ENCODE assay signal across 8 cellular contexts in the genomic region with DNA sequence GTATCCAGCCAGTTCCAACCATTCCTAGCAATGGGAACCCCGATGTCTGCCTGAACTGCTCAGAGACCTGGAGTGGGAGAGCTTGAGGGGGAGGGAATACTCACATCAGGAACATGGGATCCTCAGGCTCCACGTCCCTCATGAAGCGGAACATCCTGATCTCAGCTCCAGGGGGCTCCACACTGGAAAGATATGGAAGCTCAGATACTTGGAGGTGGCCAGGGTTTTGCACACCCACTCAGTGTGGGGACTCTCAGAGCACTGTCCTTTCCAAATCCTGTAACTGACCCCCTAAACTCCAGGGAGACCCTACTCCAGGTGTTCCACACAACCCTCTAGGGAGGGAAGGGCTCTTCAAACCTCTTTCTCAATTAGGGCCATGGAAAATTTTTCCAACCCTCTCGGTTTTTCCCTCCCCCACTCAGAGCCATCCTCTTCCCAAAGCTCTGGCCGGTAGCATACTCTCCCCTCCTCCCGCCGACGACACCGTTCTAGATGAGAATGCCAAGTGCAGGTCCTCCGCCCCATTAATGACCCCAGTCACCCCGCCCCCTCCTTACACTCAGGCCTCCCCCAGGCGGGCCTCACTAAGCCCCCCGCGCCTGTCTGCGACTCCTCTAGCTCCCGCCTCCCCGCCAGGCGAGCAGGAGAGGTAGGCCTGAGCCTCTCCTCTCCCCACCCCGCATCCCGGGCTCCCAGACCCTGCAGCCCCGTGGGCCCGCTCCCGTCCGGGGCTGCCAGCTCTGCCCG. TPM values are rescaled to one million over a fixed set of nuclear protein-coding genes. Genes with fewer than 3 reads are reported as not detected.
A peak's percentile ranks its signal among the peaks of the same experiment; 100 is the strongest.
DNase-seq lines count a peak whose midpoint lies in the region; ATAC-seq, FAIRE-seq and TF ChIP-seq lines count a peak whose summit lies in the region.

No MANE protein-coding gene starts in this region.

- peak overlapping the region; percentile 88 for H3K4me2 ChIP-seq in A549

- TF ChIP-seq CTCF in A549 (IDR thresholded peaks at IDR 0.05) (peak; percentile 38), astrocyte of the spinal cord (IDR thresholded peaks at IDR 0.05; ENCODE audit: low read depth, low read length) (peak; percentile 61)

- TF ChIP-seq EP300 in A549 (IDR thresholded peaks at IDR 0.05): no peak

- TF ChIP-seq RAD21 in A549 (conservative IDR thresholded peaks at IDR 0.05 in 1 of 2, IDR thresholded peaks at IDR 0.05 in 1 of 2): 0 out of 5 replicates have a peak, but pooled peaks of 1 of the 2 experiments have one; percentile 5

- peak overlapping the region; percentile 97 to 98 for H3K27ac ChIP-seq in A549
- peak overlapping the region; percentile 100 for H3K27ac ChIP-seq in skeletal muscle tissue (ENCODE audit: low read depth, low read length)

- WGBS in A549 (ENCODE audit: missing lambda C conversion rate): 6% methylated on average over 10 of the region's 25 CpGs

- POLR2A ChIA-PET in A549 (lab: Yijun Ruan, JAX): interaction anchor here (0.8 to 4.4 kb wide), 20 partner anchors 8 to 259 kb away, joined by 3 to 118 read pairs (median 8); a partner anchor contains a TSS

- no peaks in the 10 kb centered on the region for H3K27me3 ChIP-seq in skeletal muscle tissue (ENCODE audit: control insufficient read depth in 3 of 3, insufficient read depth in 3 of 3, low read length in 3 of 3)

- peaks cover 40 to 45% (median 44%) of the 10 kb centered on the region in 3 donors for H3K36me3 ChIP-seq in skeletal muscle tissue (ENCODE audit: control insufficient read depth in 3 of 3, insufficient read depth in 3 of 3, low read length in 3 of 3)

- H3K9ac ChIP-seq in skeletal muscle tissue (ENCODE audit: low read depth in 1 of 3, low read length in 3 of 3): peak overlapping the region; percentile 97 to 99 (median 99)

- peak; percentile 48 to 60; a peak in 5 of 6 replicates for ATAC-seq in A549
- ATAC-seq in GM19025 (IDR thresholded peaks at IDR 0.05; ENCODE audit: low read depth, unreplicated experiment): peak; percentile 1
- ATAC-seq in GM18867 (IDR thresholded peaks at IDR 0.05; ENCODE audit: unreplicated experiment): no peak

- DNase-seq in A549 (ENCODE audit: low read depth in 1 of 2, low spot score in 1 of 2) (peak; percentile 69 to 86), NCI-H2227 (lab: John Stamatoyannopoulos, UW; ENCODE audit: unreplicated experiment) (peak; percentile 75), astrocyte of the spinal cord (ENCODE audit: low read depth, low spot score) (peak; percentile 52), iPS-NIHi11 (ENCODE audit: low spot score) (peak; percentile 83), SW480 (ENCODE audit: low spot score) (no peak)

- no peak for TF ChIP-seq POLR2A in A549 (IDR thresholded peaks at IDR 0.05; ENCODE audit: low read length)

- no peak for FAIRE-seq in A549 (lab: Jason Lieb, UNC)

- H3K4me1 ChIP-seq in A549 (peaks cover 21% of the 10 kb centered on the region), skeletal muscle tissue (ENCODE audit: control insufficient read depth in 3 of 3, insufficient read depth in 3 of 3, low read length in 3 of 3) (peaks cover 11 to 18% (median 14%) of the 10 kb centered on the region in 3 donors)

- in situ Hi-C loops in astrocyte of the spinal cord (cut with HindIII; ENCODE audit: low sequenced_read_pairs): no loop called here

- peak overlapping the region; percentile 98 for H3K4me3 ChIP-seq in A549
- H3K4me3 ChIP-seq in astrocyte of the spinal cord (ENCODE audit: low read depth, low read length): peak overlapping the region; percentile 88
- peak overlapping the region; percentile 96 to 98 (median 97) for H3K4me3 ChIP-seq in skeletal muscle tissue (ENCODE audit: low read length in 3 of 3)

- H3K9me3 ChIP-seq in A549 (no peaks in the 10 kb centered on the region), skeletal muscle tissue (ENCODE audit: control insufficient read depth in 3 of 3, low read length in 3 of 3) (no peaks in the 10 kb centered on the region)

- CTCF ChIA-PET in A549 (lab: Yijun Ruan, JAX): interaction anchor here (0.7 to 13.7 kb wide), 39 partner anchors 8 to 199 kb away, joined by 3 to 670 read pairs (median 6); a partner anchor contains a TSS

TF ChIP-seq in A549, 52 proteins besides CTCF, POLR2A, EP300 and RAD21:
- TF ChIP-seq, protein P1, sequence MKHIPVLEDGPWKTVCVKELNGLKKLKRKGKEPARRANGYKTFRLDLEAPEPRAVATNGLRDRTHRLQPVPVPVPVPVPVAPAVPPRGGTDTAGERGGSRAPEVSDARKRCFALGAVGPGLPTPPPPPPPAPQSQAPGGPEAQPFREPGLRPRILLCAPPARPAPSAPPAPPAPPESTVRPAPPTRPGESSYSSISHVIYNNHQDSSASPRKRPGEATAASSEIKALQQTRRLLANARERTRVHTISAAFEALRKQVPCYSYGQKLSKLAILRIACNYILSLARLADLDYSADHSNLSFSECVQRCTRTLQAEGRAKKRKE (CRISPR knock-in tag; IDR thresholded peaks at IDR 0.05; ENCODE audit: low read depth): 0 out of 2 replicates have a peak, but pooled peaks have one; percentile 53
- no peak for TF ChIP-seq ZFP36 (IDR thresholded peaks at IDR 0.05; ENCODE audit: borderline replicate concordance, partially characterized antibody)
- TF ChIP-seq SMC3 (IDR thresholded peaks at IDR 0.05): peak; percentile 24; the same call in 1 of the 3 replicates
- TF ChIP-seq FOSB (CRISPR knock-in tag; IDR thresholded peaks at IDR 0.05): peak; percentile 64; the same call in 1 of the 2 replicates
- TF ChIP-seq, protein P2, sequence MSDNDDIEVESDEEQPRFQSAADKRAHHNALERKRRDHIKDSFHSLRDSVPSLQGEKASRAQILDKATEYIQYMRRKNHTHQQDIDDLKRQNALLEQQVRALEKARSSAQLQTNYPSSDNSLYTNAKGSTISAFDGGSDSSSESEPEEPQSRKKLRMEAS (IDR thresholded peaks at IDR 0.05): no peak
- no peak for TF ChIP-seq NPAS2 (CRISPR knock-in tag; IDR thresholded peaks at IDR 0.05; ENCODE audit: borderline replicate concordance)
- TF ChIP-seq HOXB13 (CRISPR knock-in tag; IDR thresholded peaks at IDR 0.05; ENCODE audit: low read depth): no peak
TF ChIP-seq in A549: peak in this region for 3.

RNA-seq across cellular contexts. Expression of a gene that starts 0.6 kb away (rescaled TPM):
- polyA plus RNA-seq in A549 (2011; rRNA removed) (302 and 310 TPM in 2 replicates), A549 (2017; fragmentation: RNase III; extraction: RNeasy Plus Mini Kit Qiagen cat#74134 plus additional on column Dnase treatment) (269 to 305 TPM (median 295 TPM) in 3 replicates)
- polyA plus RNA-seq in A549 (2012; cell fraction: cytosol; rRNA removed): 530 and 634 TPM in 2 replicates
- 414 and 425 TPM in 2 replicates for polyA plus RNA-seq in A549 (2012; cell fraction: nucleus; rRNA removed)
- 200 and 287 TPM in 2 replicates for polyA minus RNA-seq in A549 (2011; rRNA and poly(A)+ RNA removed)
- total RNA-seq in skeletal muscle tissue: 73.6 TPM

RNA-seq across cellular contexts. Expression of a gene that starts 13.8 kb away (rescaled TPM):
- polyA plus RNA-seq in A549 (2011; rRNA removed): 205 and 391 TPM in 2 replicates
- polyA plus RNA-seq in A549 (2012; cell fraction: cytosol; rRNA removed): 584 and 643 TPM in 2 replicates
- 397 and 450 TPM in 2 replicates for polyA plus RNA-seq in A549 (2012; cell fraction: nucleus; rRNA removed)
- polyA plus RNA-seq in A549 (2017; fragmentation: RNase III; extraction: RNeasy Plus Mini Kit Qiagen cat#74134 plus additional on column Dnase treatment): 868 to 1,195 TPM (median 1,161 TPM) in 3 replicates
- polyA minus RNA-seq in A549 (2011; rRNA and poly(A)+ RNA removed): 256 and 300 TPM in 2 replicates
- 40.2 TPM for total RNA-seq in skeletal muscle tissue

RNA-seq across cellular contexts. Expression of a gene that starts 20.0 kb away (rescaled TPM):
- polyA plus RNA-seq in A549 (2011; rRNA removed) (0.56 and 0.66 TPM in 2 replicates), A549 (2017; fragmentation: RNase III; extraction: RNeasy Plus Mini Kit Qiagen cat#74134 plus additional on column Dnase treatment) (1.6 to 2.3 TPM (median 1.7 TPM) in 3 replicates)
- polyA plus RNA-seq in A549 (2012; cell fraction: cytosol; rRNA removed): 0.93 and 1.2 TPM in 2 replicates
- polyA plus RNA-seq in A549 (2012; cell fraction: nucleus; rRNA removed): 9.8 and 10.8 TPM in 2 replicates
- 0.19 and 0.95 TPM in 2 replicates for polyA minus RNA-seq in A549 (2011; rRNA and poly(A)+ RNA removed)
- total RNA-seq in skeletal muscle tissue: not detected

RNA-seq across cellular contexts. Expression of a gene that starts 28.5 kb away (rescaled TPM):
- polyA plus RNA-seq in A549 (2011; rRNA removed): 78.8 and 95.0 TPM in 2 replicates
- 156 and 169 TPM in 2 replicates for polyA plus RNA-seq in A549 (2012; cell fraction: cytosol; rRNA removed)
- 167 and 203 TPM in 2 replicates for polyA plus RNA-seq in A549 (2012; cell fraction: nucleus; rRNA removed)
- polyA plus RNA-seq in A549 (2017; fragmentation: RNase III; extraction: RNeasy Plus Mini Kit Qiagen cat#74134 plus additional on column Dnase treatment): 46.9 to 51.2 TPM (median 50.0 TPM) in 3 replicates
- 38.6 and 42.1 TPM in 2 replicates for polyA minus RNA-seq in A549 (2011; rRNA and poly(A)+ RNA removed)
- 30.8 TPM for total RNA-seq in skeletal muscle tissue

RNA-seq across cellular contexts. Expression of a gene that starts 37.0 kb away (rescaled TPM):
- polyA plus RNA-seq in A549 (2011; rRNA removed) (not detected in 2 replicates), A549 (2017; fragmentation: RNase III; extraction: RNeasy Plus Mini Kit Qiagen cat#74134 plus additional on column Dnase treatment) (0.03 TPM in 1 of 3 replicates, not detected in the others)
- polyA plus RNA-seq in A549 (2012; cell fraction: cytosol; rRNA removed): 0.01 TPM in 1 of 2 replicates, not detected in the other
- 0.04 TPM in 1 of 2 replicates, not detected in the other for polyA plus RNA-seq in A549 (2012; cell fraction: nucleus; rRNA removed)
- polyA minus RNA-seq in A549 (2011; rRNA and poly(A)+ RNA removed): not detected in 2 replicates
- total RNA-seq in skeletal muscle tissue: 6.8 TPM
